ENCODE assay signal across 21 cellular contexts in the genomic region with DNA sequence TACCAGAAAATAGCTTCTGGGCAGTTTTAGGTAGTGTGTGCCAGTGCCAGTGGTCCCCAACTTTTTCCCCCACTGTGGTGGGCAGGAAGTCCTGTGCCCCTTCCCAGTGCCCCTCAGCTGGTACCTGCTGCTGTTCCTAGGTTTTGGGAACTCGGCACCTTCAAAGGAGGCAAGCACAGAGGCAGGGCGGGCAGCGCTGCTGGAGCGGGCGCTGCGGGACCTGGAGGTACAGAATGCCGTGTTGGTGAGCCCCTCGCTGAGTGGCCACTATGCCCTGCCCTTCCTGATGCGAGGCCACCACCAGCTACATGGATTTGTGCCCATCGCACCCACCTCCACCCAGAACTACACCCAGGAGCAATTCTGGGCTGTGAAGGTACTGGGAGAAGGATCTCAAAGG. TPM values are rescaled to one million over a fixed set of nuclear protein-coding genes. Genes with fewer than 3 reads are reported as not detected.
DNase-seq lines count a peak whose midpoint lies in the region; ATAC-seq and TF ChIP-seq lines count a peak whose summit lies in the region.
"Had no signal": no experiment of that assay in that cellular context is flagged by ENCODE, and none has a peak within 500 bp of the region (broad histone marks: within the 10 kb centered on the region; RNA-seq: fewer than 3 reads in every experiment).

No MANE protein-coding gene starts in this region.

- no peaks in the 10 kb centered on the region for H3K27me3 Mint-ChIP-seq in dendritic cell treated with granulocyte-macrophage colony-stimulating factor and Interleukin-4, amounts not matched to agents 40 ng/mL and 50 ng/mL, for 4 days
- H3K27me3 Mint-ChIP-seq: CD4-positive, alpha-beta T cell; CD8-positive, alpha-beta memory T cell had no signal

- H3K4me3 ChIP-seq in mucosa of stomach (ENCODE audit: low read length), result no peak overlapping the region
- no peak overlapping the region for H3K4me3 ChIP-seq in aorta (ENCODE audit: low read length in 2 of 2)
- H3K4me3 ChIP-seq: A549; BLaER1 treated with 17β-estradiol and CSF1 and Interleukin-3, amounts not matched to agents 10 nM and 100 nM; GM23248 had no signal

- H3K9me3 ChIP-seq in mucosa of stomach (ENCODE audit: control insufficient read depth, low read length) (no peaks in the 10 kb centered on the region), aorta (ENCODE audit: control insufficient read depth, low read length) (no peaks in the 10 kb centered on the region)
- H3K9me3 ChIP-seq: A549, BE2C had no signal

- intact Hi-C loops in dendritic cell treated with granulocyte-macrophage colony-stimulating factor and Interleukin-4, amounts not matched to agents 40 ng/mL and 50 ng/mL, for 4 days (cut with micrococcal nuclease), result no loop called here
- intact Hi-C loops in aorta (cut with DNase I), result no loop called here

- DNase-seq in RWPE1 (ENCODE audit: low spot score) (no peak), aorta (no peak)
- DNase-seq: 8988T; ACHN; AML-193; BE2C; CD4-positive, alpha-beta T cell; CD8-positive, alpha-beta memory T cell; DMS53; DMS79 treated with DMSO at 0.1 percent for 48 hours; GF-D8; GM23248; H7; HCEC 1CT had no signal

- peak overlapping the region; percentile 4 for H3K27ac Mint-ChIP-seq in dendritic cell treated with granulocyte-macrophage colony-stimulating factor and Interleukin-4, amounts not matched to agents 40 ng/mL and 50 ng/mL, for 4 days
- H3K27ac Mint-ChIP-seq: CD4-positive, alpha-beta T cell had no signal

- CTCF ChIA-PET in RWPE1 (lab: Yijun Ruan, JAX), result no interaction called here

- H3K4me1 Mint-ChIP-seq in dendritic cell treated with granulocyte-macrophage colony-stimulating factor and Interleukin-4, amounts not matched to agents 40 ng/mL and 50 ng/mL, for 4 days (ENCODE audit: low read depth), result peaks cover 61% of the 10 kb centered on the region

- POLR2A ChIA-PET in RWPE1 (lab: Yijun Ruan, JAX; ENCODE audit: low non-redundant PET), result no interaction called here

- H3K27ac ChIP-seq in RWPE1 (peak overlapping the region; percentile 98), aorta (ENCODE audit: low read depth in 1 of 2, low read length in 2 of 2) (no peak overlapping the region)
- H3K27ac ChIP-seq: GM23248 had no signal

- no peaks in the 10 kb centered on the region for H3K9me3 Mint-ChIP-seq in dendritic cell treated with granulocyte-macrophage colony-stimulating factor and Interleukin-4, amounts not matched to agents 40 ng/mL and 50 ng/mL, for 4 days
- H3K9me3 Mint-ChIP-seq: CD4-positive, alpha-beta T cell; CD8-positive, alpha-beta memory T cell had no signal

- H3K9ac ChIP-seq in mucosa of stomach (ENCODE audit: low read length), result peak overlapping the region; percentile 47
- H3K9ac ChIP-seq: GM23248 had no signal

- H3K4me3 Mint-ChIP-seq in dendritic cell treated with granulocyte-macrophage colony-stimulating factor and Interleukin-4, amounts not matched to agents 40 ng/mL and 50 ng/mL, for 4 days, result no peak overlapping the region
- H3K4me3 Mint-ChIP-seq: CD14-positive monocyte; CD4-positive, alpha-beta T cell had no signal

- TF ChIP-seq CTCF in RWPE1 (conservative IDR thresholded peaks at IDR 0.05; ENCODE audit: low read depth), result no peak

- WGBS in aorta, 2 donors, result 98% methylated on average over 10 of the region's 10 CpGs

- ATAC-seq in HG03520 (IDR thresholded peaks at IDR 0.05; ENCODE audit: unreplicated experiment), result no peak
- no peak for ATAC-seq in HG02798 (IDR thresholded peaks at IDR 0.05; ENCODE audit: poor library complexity, unreplicated experiment)
- ATAC-seq in aorta (ENCODE audit: low FRiP score), result no peak
- ATAC-seq: A549 had no signal

- H3K36me3 Mint-ChIP-seq in dendritic cell treated with granulocyte-macrophage colony-stimulating factor and Interleukin-4, amounts not matched to agents 40 ng/mL and 50 ng/mL, for 4 days (ENCODE audit: low read depth), result peaks cover 25% of the 10 kb centered on the region

- no peaks in the 10 kb centered on the region for H3K27me3 ChIP-seq in mucosa of stomach (ENCODE audit: control insufficient read depth, insufficient read depth, low read length)
- no peaks in the 10 kb centered on the region for H3K27me3 ChIP-seq in aorta (ENCODE audit: control insufficient read depth in 1 of 2, insufficient read depth in 2 of 2, low read length in 1 of 2)
- H3K27me3 ChIP-seq: BE2C; BLaER1 treated with 17β-estradiol and CSF1 and Interleukin-3, amounts not matched to agents 10 nM and 100 nM had no signal

- H3K36me3 ChIP-seq in mucosa of stomach (ENCODE audit: control insufficient read depth, insufficient read depth, low read length), result no peaks in the 10 kb centered on the region
- no peaks in the 10 kb centered on the region for H3K36me3 ChIP-seq in aorta (ENCODE audit: control insufficient read depth in 1 of 2, insufficient read depth in 2 of 2, low read length in 1 of 2)
- H3K36me3 ChIP-seq: BE2C had no signal

- H3K4me1 ChIP-seq in mucosa of stomach (ENCODE audit: control insufficient read depth, insufficient read depth, low read length), result peaks cover 35% of the 10 kb centered on the region
- no peaks in the 10 kb centered on the region for H3K4me1 ChIP-seq in aorta (ENCODE audit: control insufficient read depth in 1 of 2, insufficient read depth in 2 of 2, low read length in 2 of 2)
- H3K4me1 ChIP-seq: BE2C had no signal

RNA-seq across cellular contexts. Expression of a gene that starts 3.1 kb away (rescaled TPM):
- 10 to 100 TPM in 1 of 2 donors, 1 to 10 TPM in 1; 7.2 to 16.5 TPM for total RNA-seq in aorta
- polyA plus RNA-seq in aorta, result 100 to 1,000 TPM in 1 of 2 donors, 10 to 100 TPM in 1; 12.2 to 102 TPM

RNA-seq across cellular contexts. Expression of a gene that starts 5.4 kb away (rescaled TPM):
- total RNA-seq in aorta, result 10 to 100 TPM in 1 of 2 donors, 1 to 10 TPM in 1; 4.7 to 16.0 TPM
- polyA plus RNA-seq in aorta, result 10 to 100 TPM in 1 of 2 donors, 1 to 10 TPM in 1; 9.5 to 23.0 TPM

RNA-seq across cellular contexts. Expression of a gene that starts 6.4 kb away (rescaled TPM):
- total RNA-seq in aorta, result 10 to 100 TPM; 18.2 to 40.0 TPM
- 10 to 100 TPM; 44.2 to 45.3 TPM for polyA plus RNA-seq in aorta

RNA-seq across cellular contexts. Expression of a gene that starts 13.0 kb away (rescaled TPM):
- 10 to 100 TPM; 58.1 to 63.7 TPM for total RNA-seq in aorta
- polyA plus RNA-seq in aorta, result 100 to 1,000 TPM in 1 of 2 donors, 10 to 100 TPM in 1; 29.4 to 124 TPM

RNA-seq across cellular contexts. Expression of a gene that starts 15.4 kb away (rescaled TPM):
- total RNA-seq in aorta, result 100 to 1,000 TPM; 617 to 792 TPM
- 1,000 to 10,000 TPM; 1,520 to 2,218 TPM for polyA plus RNA-seq in aorta
